ENCODE assay signal across 13 cellular contexts in the genomic region with DNA sequence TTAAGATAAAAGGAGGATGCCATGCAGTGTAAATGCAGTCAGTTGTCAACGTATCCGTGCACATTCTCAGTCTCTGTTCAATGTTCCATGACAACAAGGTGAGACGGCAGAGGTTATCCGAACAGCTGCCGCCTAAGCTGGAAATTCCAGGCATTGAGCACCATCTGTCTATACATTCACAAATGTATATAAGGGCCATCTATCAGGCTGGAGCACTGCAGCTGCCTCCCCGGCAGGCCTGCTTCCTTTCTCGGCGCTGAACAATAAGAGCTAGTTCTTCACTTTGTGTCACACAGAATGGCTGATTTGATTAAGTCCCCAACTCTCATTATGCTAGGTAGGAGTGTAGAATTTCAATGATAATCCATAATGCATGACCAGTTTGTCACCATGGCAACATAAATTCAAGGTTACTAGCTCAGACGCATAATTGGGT.
DNase-seq lines count a peak whose midpoint lies in the region; ATAC-seq, FAIRE-seq and TF ChIP-seq lines count a peak whose summit lies in the region.
"Had no signal": no experiment of that assay in that cellular context is flagged by ENCODE, and none has a peak within 500 bp of the region (broad histone marks: within the 10 kb centered on the region; RNA-seq: fewer than 3 reads in every experiment).

No MANE protein-coding gene starts in this region.

- no peak overlapping the region for H3K18ac ChIP-seq in H1 (ENCODE audit: extremely low read depth, low read length)

- no peak overlapping the region for H3K27ac ChIP-seq in H1 (ENCODE audit: low read depth, low read length)

- no peak overlapping the region for H3K56ac ChIP-seq in H1 (replicated peaks; ENCODE audit: insufficient read length, low read depth, low read length)

- H3K36me3 ChIP-seq in H1 (ENCODE audit: control insufficient read depth in 2 of 4, insufficient read depth in 4 of 4, low read length in 3 of 4) = no peaks in the 10 kb centered on the region

- TF ChIP-seq EP300 in H1 (IDR thresholded peaks at IDR 0.05; ENCODE audit: borderline replicate concordance in 1 of 2, low read depth in 2 of 2, low read length in 2 of 2) = no peak

- H2BK15ac ChIP-seq in H1 (ENCODE audit: low read length) = no peak overlapping the region

- H4K20me1 ChIP-seq in H1 (replicated peaks in 1 of 2; ENCODE audit: control insufficient read depth in 1 of 2, insufficient read depth in 2 of 2, low read length in 2 of 2) = no peaks in the 10 kb centered on the region

- TF ChIP-seq RAD21 in H1 (IDR thresholded peaks at IDR 0.05 in 1 of 2, conservative IDR thresholded peaks at IDR 0.05 in 1 of 2; ENCODE audit: low read depth in 2 of 2, low read length in 2 of 2) = no peak

- no peak overlapping the region for H3K9ac ChIP-seq in H1 (replicated peaks in 1 of 4; ENCODE audit: extremely low read depth in 1 of 4, low read depth in 3 of 4, low read length in 3 of 4)

- no peak overlapping the region for H2BK5ac ChIP-seq in H1 (ENCODE audit: low read depth, low read length)

- H2BK20ac ChIP-seq in H1 (ENCODE audit: low read length) = no peak overlapping the region

- no peak overlapping the region for H2BK12ac ChIP-seq in H1 (ENCODE audit: low read depth, low read length)

- H3K4me2 ChIP-seq in H1 (ENCODE audit: insufficient read depth in 1 of 2, low read depth in 2 of 2, low read length in 2 of 2) = peak overlapping the region in 1 of 2 experiments; percentile 41; a peak in 2 of 4 replicates

- H3K4ac ChIP-seq in H1 (replicated peaks; ENCODE audit: insufficient read length, low read depth, low read length) = no peak overlapping the region

- no peaks in the 10 kb centered on the region for H3K23me2 ChIP-seq in H1 (ENCODE audit: low read depth, low read length)

- no peaks in the 10 kb centered on the region for H3K79me2 ChIP-seq in H1 (ENCODE audit: control insufficient read depth in 1 of 2, insufficient read depth in 2 of 2, low read length in 2 of 2)

- peaks cover 0 to 10% (median 8%) of the 10 kb centered on the region in 4 experiments; a peak in 5 of 7 replicates for H3K4me1 ChIP-seq in H1 (replicated peaks in 1 of 4; ENCODE audit: control insufficient read depth in 3 of 4, insufficient read depth in 4 of 4, low read length in 3 of 4)

- H2BK120ac ChIP-seq in H1 (replicated peaks; ENCODE audit: low read depth, low read length) = no peak overlapping the region

- no peak overlapping the region for H3K4me3 ChIP-seq in H1 (ENCODE audit: extremely low read depth in 1 of 4, insufficient read depth in 2 of 4, low read depth in 3 of 4, low read length in 4 of 4)

- CTCF ChIA-PET in H1 (lab: Charles Lee; ENCODE audit: partially characterized antibody) = interaction anchor here (1.0 kb wide), 1 partner anchor 9 kb away, joined by 3 read pairs; no protein-coding TSS in a partner anchor

- H3K27me3 ChIP-seq in H1 (replicated peaks in 1 of 4; ENCODE audit: control insufficient read depth in 3 of 4, extremely low read depth in 1 of 4, insufficient read depth in 3 of 4, low read length in 3 of 4) = no peaks in the 10 kb centered on the region

- TF ChIP-seq CTCF in H1 (IDR thresholded peaks at IDR 0.05; ENCODE audit: control extremely low read depth in 1 of 3, insufficient read depth in 1 of 3, low read depth in 1 of 3, low read length in 3 of 3) = no peak

- no peak overlapping the region for H2AK5ac ChIP-seq in H1 (ENCODE audit: low read depth, low read length)

- no peak for FAIRE-seq in H1 (lab: Jason Lieb, UNC)
- FAIRE-seq: frontal cortex, islet of Langerhans had no signal

- DNase-seq in COLO668 (lab: John Stamatoyannopoulos, UW; ENCODE audit: unreplicated experiment) = peak; percentile 88
- peak; percentile 88 to 99 (median 99) for DNase-seq in NCI-H1417 (lab: John Stamatoyannopoulos, UW)
- peak; percentile 91 for DNase-seq in NCI-H510A treated with DMSO at 0.1 percent for 48 hours (lab: John Stamatoyannopoulos, UW)
- peak in 1 of 2 experiments; percentile 47 for DNase-seq in H1 (ENCODE audit: low read depth in 1 of 2, low spot score in 2 of 2)
- DNase-seq in midbrain (lab: John Stamatoyannopoulos, UW) = no peak
- no peak for DNase-seq in middle frontal gyrus (ENCODE audit: extremely low spot score, low spot score)
- DNase-seq: PC-3; stimulated activated CD4-positive, alpha-beta T cell treated with anti-CD3 and anti-CD28 coated beads, Interleukin-15, amount 100 ng/mL, for 24 hours; T-helper 1 cell had no signal

- no peak overlapping the region for H4K91ac ChIP-seq in H1 (replicated peaks; ENCODE audit: insufficient read length, low read length)

- no peak overlapping the region for H4K8ac ChIP-seq in H1 (ENCODE audit: extremely low read depth, insufficient read depth, low read length)

- 71% methylated on average over 9 of the region's 9 CpGs; no CpG with 5 or more reads in 1 of the 2 experiments for WGBS in H1 (ENCODE audit: extremely low coverage in 1 of 2, insufficient coverage in 1 of 2, insufficient read length in 1 of 2, insufficient replicate concordance in 2 of 2, low coverage in 1 of 2, low lambda C conversion rate in 2 of 2, missing lambda C conversion rate in 1 of 2), 2 experiments

- POLR2A ChIA-PET in H1 (lab: Charles Lee; ENCODE audit: partially characterized antibody) = no interaction called here

- no peaks in the 10 kb centered on the region; a peak in 1 of 4 replicates for H3K9me3 ChIP-seq in H1 (ENCODE audit: insufficient read depth in 2 of 2, low read depth in 1 of 2, low read length in 1 of 2)

- no peak overlapping the region for H3K14ac ChIP-seq in H1 (ENCODE audit: insufficient read length)

- TF ChIP-seq POLR2A in H1 (IDR thresholded peaks at IDR 0.05; ENCODE audit: control extremely low read depth in 1 of 2, low read depth in 2 of 2, low read length in 2 of 2) = no peak

- H3K79me1 ChIP-seq in H1 (ENCODE audit: low read depth, low read length) = no peaks in the 10 kb centered on the region

- ATAC-seq in HG02588 (IDR thresholded peaks at IDR 0.05; ENCODE audit: unreplicated experiment) = no peak
- ATAC-seq in GM18517 (IDR thresholded peaks at IDR 0.05; ENCODE audit: unreplicated experiment) = no peak
- ATAC-seq: PC-3 had no signal

- H2AFZ ChIP-seq in H1 (ENCODE audit: low read length) = peak overlapping the region; percentile 84

- no peak overlapping the region for H4K5ac ChIP-seq in H1 (ENCODE audit: insufficient read length, low read depth, low read length)

- H3K23ac ChIP-seq in H1 (ENCODE audit: insufficient read length) = no peak overlapping the region

TF ChIP-seq in H1, 55 proteins besides CTCF, POLR2A, EP300 and RAD21:
- TF ChIP-seq SIRT6 (IDR thresholded peaks at IDR 0.05; ENCODE audit: low read length) = no peak
- TF ChIP-seq BRCA1 (IDR thresholded peaks at IDR 0.05; ENCODE audit: low read depth, low read length) = no peak
- no peak for TF ChIP-seq ATF3 (IDR thresholded peaks at IDR 0.05; ENCODE audit: insufficient read depth, low read depth, low read length)
- no peak for TF ChIP-seq EGR1 (IDR thresholded peaks at IDR 0.05; ENCODE audit: borderline replicate concordance, low read depth, low read length)
- no peak for TF ChIP-seq TEAD4 (IDR thresholded peaks at IDR 0.05; ENCODE audit: low read depth, low read length)
- TF ChIP-seq NRF1 (IDR thresholded peaks at IDR 0.05; ENCODE audit: low read depth, low read length) = no peak
- TF ChIP-seq POLR2AphosphoS5 (IDR thresholded peaks at IDR 0.05; ENCODE audit: low read depth, low read length) = no peak
- no peak for TF ChIP-seq BACH1 (IDR thresholded peaks at IDR 0.05; ENCODE audit: low read length)
- no peak for TF ChIP-seq CHD2 (IDR thresholded peaks at IDR 0.05; ENCODE audit: low read length)

Comparison
In these comparisons a context has a peak if more than half of its experiments do, and no peak if none do; other contexts are left out.
1. DNase-seq: peak in COLO668 (single experiment), NCI-H1417 (3 of 3) and NCI-H510A treated with DMSO at 0.1 percent for 48 hours (single experiment); none in midbrain (single experiment) and middle frontal gyrus (single experiment).